ENCODE assay signal across 15 cellular contexts in the genomic region with DNA sequence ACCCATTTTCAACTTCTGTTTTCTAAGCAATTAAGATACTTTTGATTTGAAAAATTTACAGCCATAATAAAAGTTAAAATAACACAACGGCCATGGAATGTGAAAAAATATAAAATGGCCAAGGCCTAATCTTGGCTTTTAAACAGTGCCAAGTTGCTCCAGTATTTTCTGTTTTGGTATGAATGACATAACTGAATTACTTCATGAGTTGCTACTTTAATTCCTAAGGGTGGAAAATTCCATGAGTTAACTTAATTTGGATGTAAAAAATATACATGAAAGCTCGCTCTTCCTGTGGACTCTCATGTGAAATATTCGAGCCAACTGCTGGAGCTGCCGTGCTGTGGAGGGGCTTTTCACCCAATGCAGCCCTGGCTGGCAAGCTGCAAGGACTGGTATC.
A peak's percentile ranks its signal among the peaks of the same experiment; 100 is the strongest.
DNase-seq lines count a peak whose midpoint lies in the region; ATAC-seq and TF ChIP-seq lines count a peak whose summit lies in the region.
"Had no signal": no experiment of that assay in that cellular context is flagged by ENCODE, and none has a peak within 500 bp of the region (broad histone marks: within the 10 kb centered on the region; RNA-seq: fewer than 3 reads in every experiment).

No MANE protein-coding gene starts in this region.

- DNase-seq in dorsolateral prefrontal cortex = no peak
- no peak for DNase-seq in mesothelial cell of epicardium (ENCODE audit: low spot score in 2 of 2, unreplicated experiment in 2 of 2)
- DNase-seq in Peyer's patch = no peak
- DNase-seq in activated naive CD8-positive, alpha-beta T cell treated with anti-CD3 and anti-CD28 coated beads, Interleukin-2, amount 50 U/mL, for 24 hours = no peak
- DNase-seq in activated CD8-positive, alpha-beta memory T cell treated with anti-CD3 and anti-CD28 coated beads, Interleukin-2, amount 50 U/mL, for 4 hours = no peak
- DNase-seq in H4 (ENCODE audit: low spot score) = no peak
- DNase-seq: activated CD8-positive, alpha-beta memory T cell treated with anti-CD3 and anti-CD28 coated beads for 24 hours; activated effector memory CD4-positive, alpha-beta T cell treated with anti-CD3 and anti-CD28 coated beads, Interleukin-2, amount 50 U/mL, for 16 hours; effector memory CD4-positive, alpha-beta T cell; midbrain; NCI-H187 treated with DMSO at 0.1 percent for 48 hours; NCI-H510A had no signal

- H3K27ac ChIP-seq in HEK293 (ENCODE audit: extremely low read depth, low read depth, low read length) (no peak overlapping the region), dorsolateral prefrontal cortex (peak overlapping the region in 57 of 59 donors; percentile 19 to 90 (median 79)), temporal lobe (ENCODE audit: low read depth, low read length) (peak overlapping the region; percentile 59), Peyer's patch (peak overlapping the region in 1 of 4 donors; percentile 59)
- H3K27ac ChIP-seq: VCaP had no signal

- H3K4me1 ChIP-seq in HEK293 (ENCODE audit: control insufficient read depth, insufficient read depth, low read length) (peaks cover 22% of the 10 kb centered on the region), Peyer's patch (peaks cover 0 to 5% (median 0%) of the 10 kb centered on the region in 4 donors)

- CTCF ChIA-PET in HEK293 (lab: Yijun Ruan, JAX) = interaction anchor here (0.6 to 3.2 kb wide), 4 partner anchors 11 to 275 kb away, joined by 3 to 19 read pairs (median 4); no protein-coding TSS in a partner anchor

- H3K36me3 ChIP-seq in HEK293 (ENCODE audit: control insufficient read depth in 2 of 2, insufficient read depth in 1 of 2, low read length in 2 of 2) (no peaks in the 10 kb centered on the region), Peyer's patch (no peaks in the 10 kb centered on the region)

- H3K9me3 ChIP-seq in HEK293 (ENCODE audit: control insufficient read depth, insufficient read depth, low read depth, low read length) (no peaks in the 10 kb centered on the region), Peyer's patch (no peaks in the 10 kb centered on the region)

- no peaks in the 10 kb centered on the region for H3K27me3 ChIP-seq in dorsolateral prefrontal cortex
- H3K27me3 ChIP-seq in Peyer's patch = no peaks in the 10 kb centered on the region

- H3K27ac Mint-ChIP-seq in mesothelial cell of epicardium = peak overlapping the region; percentile 87
- no peak overlapping the region for H3K27ac Mint-ChIP-seq in activated naive CD8-positive, alpha-beta T cell treated with anti-CD3 and anti-CD28 coated beads, Interleukin-2, amount 50 U/mL, for 24 hours

- peaks cover 48% of the 10 kb centered on the region for H3K4me1 Mint-ChIP-seq in mesothelial cell of epicardium
- no peaks in the 10 kb centered on the region for H3K4me1 Mint-ChIP-seq in activated naive CD8-positive, alpha-beta T cell treated with anti-CD3 and anti-CD28 coated beads, Interleukin-2, amount 50 U/mL, for 24 hours

- H3K27me3 Mint-ChIP-seq in mesothelial cell of epicardium (ENCODE audit: low read depth) = no peaks in the 10 kb centered on the region
- H3K27me3 Mint-ChIP-seq in activated naive CD8-positive, alpha-beta T cell treated with anti-CD3 and anti-CD28 coated beads, Interleukin-2, amount 50 U/mL, for 24 hours = no peaks in the 10 kb centered on the region

- TF ChIP-seq CTCF in HEK293 (tag by site-specific recombination; IDR thresholded peaks at IDR 0.05) (no peak), dorsolateral prefrontal cortex (IDR thresholded peaks at IDR 0.05 in 54 of 56, conservative IDR thresholded peaks at IDR 0.05 in 2 of 56; ENCODE audit: low read depth in 1 of 56, partially characterized antibody in 56 of 56) (no peak), mesothelial cell of epicardium (IDR thresholded peaks at IDR 0.05; ENCODE audit: unreplicated experiment) (no peak), Peyer's patch (IDR thresholded peaks at IDR 0.05) (no peak)

- peaks cover 15% of the 10 kb centered on the region for H3K36me3 Mint-ChIP-seq in mesothelial cell of epicardium
- no peaks in the 10 kb centered on the region for H3K36me3 Mint-ChIP-seq in activated naive CD8-positive, alpha-beta T cell treated with anti-CD3 and anti-CD28 coated beads, Interleukin-2, amount 50 U/mL, for 24 hours (ENCODE audit: low read depth)

- TF ChIP-seq POLR2A in Peyer's patch (IDR thresholded peaks at IDR 0.05) = no peak

- POLR2A ChIA-PET in HEK293 (lab: Yijun Ruan, JAX) = no interaction called here

- no peak overlapping the region for H3K4me3 Mint-ChIP-seq in mesothelial cell of epicardium
- no peak overlapping the region for H3K4me3 Mint-ChIP-seq in activated naive CD8-positive, alpha-beta T cell treated with anti-CD3 and anti-CD28 coated beads, Interleukin-2, amount 50 U/mL, for 24 hours

- no peak for ATAC-seq in activated naive CD8-positive, alpha-beta T cell treated with anti-CD3 and anti-CD28 coated beads, Interleukin-2, amount 50 U/mL, for 24 hours

- no peak overlapping the region for H3K4me3 ChIP-seq in HEK293 (ENCODE audit: low read depth, low read length)
- peak overlapping the region in 18 of 59 donors; percentile 0 to 39 (median 14) for H3K4me3 ChIP-seq in dorsolateral prefrontal cortex
- no peak overlapping the region for H3K4me3 ChIP-seq in Peyer's patch

- intact Hi-C loops in dorsolateral prefrontal cortex (cut with DNase I) = no loop called here

- no peaks in the 10 kb centered on the region for H3K9me3 Mint-ChIP-seq in mesothelial cell of epicardium
- no peaks in the 10 kb centered on the region for H3K9me3 Mint-ChIP-seq in activated naive CD8-positive, alpha-beta T cell treated with anti-CD3 and anti-CD28 coated beads, Interleukin-2, amount 50 U/mL, for 24 hours

TF ChIP-seq in HEK293, 187 proteins besides CTCF, POLR2A, EP300 and RAD21:
- TF ChIP-seq FEZF1 (tag by site-specific recombination; IDR thresholded peaks at IDR 0.05) (peak; percentile 48; the same call in 1 of the 2 replicates), ZNF830 (tag by site-specific recombination; IDR thresholded peaks at IDR 0.05; ENCODE audit: low read depth) (no peak), ZNF768 (tag by site-specific recombination; IDR thresholded peaks at IDR 0.05) (no peak), ZNF223 (tag by site-specific recombination; IDR thresholded peaks at IDR 0.05) (no peak)
- TF ChIP-seq, protein P1, sequence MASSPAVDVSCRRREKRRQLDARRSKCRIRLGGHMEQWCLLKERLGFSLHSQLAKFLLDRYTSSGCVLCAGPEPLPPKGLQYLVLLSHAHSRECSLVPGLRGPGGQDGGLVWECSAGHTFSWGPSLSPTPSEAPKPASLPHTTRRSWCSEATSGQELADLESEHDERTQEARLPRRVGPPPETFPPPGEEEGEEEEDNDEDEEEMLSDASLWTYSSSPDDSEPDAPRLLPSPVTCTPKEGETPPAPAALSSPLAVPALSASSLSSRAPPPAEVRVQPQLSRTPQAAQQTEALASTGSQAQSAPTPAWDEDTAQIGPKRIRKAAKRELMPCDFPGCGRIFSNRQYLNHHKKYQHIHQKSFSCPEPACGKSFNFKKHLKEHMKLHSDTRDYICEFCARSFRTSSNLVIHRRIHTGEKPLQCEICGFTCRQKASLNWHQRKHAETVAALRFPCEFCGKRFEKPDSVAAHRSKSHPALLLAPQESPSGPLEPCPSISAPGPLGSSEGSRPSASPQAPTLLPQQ (tag by site-specific recombination; IDR thresholded peaks at IDR 0.05) = peak; percentile 61
- TF ChIP-seq, protein P2, sequence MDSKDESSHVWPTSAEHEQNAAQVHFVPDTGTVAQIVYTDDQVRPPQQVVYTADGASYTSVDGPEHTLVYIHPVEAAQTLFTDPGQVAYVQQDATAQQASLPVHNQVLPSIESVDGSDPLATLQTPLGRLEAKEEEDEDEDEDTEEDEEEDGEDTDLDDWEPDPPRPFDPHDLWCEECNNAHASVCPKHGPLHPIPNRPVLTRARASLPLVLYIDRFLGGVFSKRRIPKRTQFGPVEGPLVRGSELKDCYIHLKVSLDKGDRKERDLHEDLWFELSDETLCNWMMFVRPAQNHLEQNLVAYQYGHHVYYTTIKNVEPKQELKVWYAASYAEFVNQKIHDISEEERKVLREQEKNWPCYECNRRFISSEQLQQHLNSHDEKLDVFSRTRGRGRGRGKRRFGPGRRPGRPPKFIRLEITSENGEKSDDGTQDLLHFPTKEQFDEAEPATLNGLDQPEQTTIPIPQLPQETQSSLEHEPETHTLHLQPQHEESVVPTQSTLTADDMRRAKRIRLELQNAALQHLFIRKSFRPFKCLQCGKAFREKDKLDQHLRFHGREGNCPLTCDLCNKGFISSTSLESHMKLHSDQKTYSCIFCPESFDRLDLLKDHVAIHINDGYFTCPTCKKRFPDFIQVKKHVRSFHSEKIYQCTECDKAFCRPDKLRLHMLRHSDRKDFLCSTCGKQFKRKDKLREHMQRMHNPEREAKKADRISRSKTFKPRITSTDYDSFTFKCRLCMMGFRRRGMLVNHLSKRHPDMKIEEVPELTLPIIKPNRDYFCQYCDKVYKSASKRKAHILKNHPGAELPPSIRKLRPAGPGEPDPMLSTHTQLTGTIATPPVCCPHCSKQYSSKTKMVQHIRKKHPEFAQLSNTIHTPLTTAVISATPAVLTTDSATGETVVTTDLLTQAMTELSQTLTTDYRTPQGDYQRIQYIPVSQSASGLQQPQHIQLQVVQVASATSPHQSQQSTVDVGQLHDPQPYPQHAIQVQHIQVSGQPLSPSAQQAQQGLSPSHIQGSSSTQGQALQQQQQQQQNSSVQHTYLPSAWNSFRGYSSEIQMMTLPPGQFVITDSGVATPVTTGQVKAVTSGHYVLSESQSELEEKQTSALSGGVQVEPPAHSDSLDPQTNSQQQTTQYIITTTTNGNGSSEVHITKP (tag by site-specific recombination; IDR thresholded peaks at IDR 0.05) = no peak
- TF ChIP-seq, protein P3, sequence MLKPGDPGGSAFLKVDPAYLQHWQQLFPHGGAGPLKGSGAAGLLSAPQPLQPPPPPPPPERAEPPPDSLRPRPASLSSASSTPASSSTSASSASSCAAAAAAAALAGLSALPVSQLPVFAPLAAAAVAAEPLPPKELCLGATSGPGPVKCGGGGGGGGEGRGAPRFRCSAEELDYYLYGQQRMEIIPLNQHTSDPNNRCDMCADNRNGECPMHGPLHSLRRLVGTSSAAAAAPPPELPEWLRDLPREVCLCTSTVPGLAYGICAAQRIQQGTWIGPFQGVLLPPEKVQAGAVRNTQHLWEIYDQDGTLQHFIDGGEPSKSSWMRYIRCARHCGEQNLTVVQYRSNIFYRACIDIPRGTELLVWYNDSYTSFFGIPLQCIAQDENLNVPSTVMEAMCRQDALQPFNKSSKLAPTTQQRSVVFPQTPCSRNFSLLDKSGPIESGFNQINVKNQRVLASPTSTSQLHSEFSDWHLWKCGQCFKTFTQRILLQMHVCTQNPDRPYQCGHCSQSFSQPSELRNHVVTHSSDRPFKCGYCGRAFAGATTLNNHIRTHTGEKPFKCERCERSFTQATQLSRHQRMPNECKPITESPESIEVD (tag by site-specific recombination; IDR thresholded peaks at IDR 0.05) = peak; percentile 77
TF ChIP-seq in HEK293: peak in this region for 3.
